ENCODE assay signal across 2 cellular contexts in the genomic region with DNA sequence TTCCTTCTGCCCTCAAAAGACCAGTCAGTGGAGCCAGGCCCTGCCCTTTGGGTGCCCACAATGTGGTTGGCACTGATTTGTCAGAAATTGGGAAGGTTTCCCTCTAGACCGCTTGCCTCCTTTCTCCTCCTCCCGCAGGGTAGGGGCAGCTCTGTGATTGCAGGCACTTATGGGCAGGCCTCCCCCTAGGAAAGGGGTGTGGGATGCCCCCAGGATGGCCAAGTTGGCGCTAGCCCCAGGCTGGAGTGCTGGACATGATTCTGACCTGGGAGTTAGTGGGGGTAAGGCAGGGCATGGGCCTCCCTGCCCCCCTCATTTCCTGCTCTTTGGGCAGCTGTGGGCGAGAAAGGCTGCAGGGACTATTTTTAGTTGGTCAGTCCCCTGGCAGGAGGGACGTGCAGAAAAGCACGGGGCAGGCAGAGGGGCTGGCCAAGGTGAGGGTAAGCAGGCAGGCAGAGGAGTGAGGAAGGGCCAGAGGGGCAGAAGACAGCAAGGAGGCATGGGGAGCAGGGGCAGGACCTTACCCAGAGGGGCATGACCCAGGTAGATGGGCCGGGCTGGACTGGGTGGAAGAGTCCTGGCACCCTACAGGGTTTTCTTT.
TF ChIP-seq lines count a peak whose summit lies in the region.

No MANE protein-coding gene starts in this region.

TF ChIP-seq in HCT116, 20 proteins besides CTCF, POLR2A, EP300 and RAD21:
- TF ChIP-seq SP1 (IDR thresholded peaks at IDR 0.05; ENCODE audit: low read depth) (peak; percentile 71), JUND (IDR thresholded peaks at IDR 0.05) (no peak; the same call in 1 of the 2 replicates), EZH2phosphoT487 (IDR thresholded peaks at IDR 0.05; ENCODE audit: borderline replicate concordance) (no peak), TCF7L2 (IDR thresholded peaks at IDR 0.05; ENCODE audit: borderline replicate concordance, extremely low read depth, insufficient read depth, insufficient read length) (no peak)

TF ChIP-seq in HepG2, 621 proteins besides CTCF, POLR2A, EP300 and RAD21:
- TF ChIP-seq ZBTB7B (CRISPR knock-in tag; IDR thresholded peaks at IDR 0.05) (no peak), ZNF335 (CRISPR knock-in tag; IDR thresholded peaks at IDR 0.05) (no peak), ZNF207 (IDR thresholded peaks at IDR 0.05; ENCODE audit: borderline replicate concordance) (no peak), FOXC1 (CRISPR knock-in tag; IDR thresholded peaks at IDR 0.05; ENCODE audit: borderline replicate concordance) (no peak), ZNF788 (CRISPR knock-in tag; IDR thresholded peaks at IDR 0.05; ENCODE audit: borderline replicate concordance) (no peak), NCOR1 (IDR thresholded peaks at IDR 0.05; ENCODE audit: borderline replicate concordance, low read length) (no peak), LCORL (IDR thresholded peaks at IDR 0.05) (no peak), LCORL (CRISPR knock-in tag; IDR thresholded peaks at IDR 0.05) (no peak), SPEN (CRISPR knock-in tag; IDR thresholded peaks at IDR 0.05; ENCODE audit: low read depth) (0 out of 2 replicates have a peak, but pooled peaks have one; percentile 29), PHF20 (CRISPR knock-in tag; IDR thresholded peaks at IDR 0.05) (no peak), GFI1 (CRISPR knock-in tag; IDR thresholded peaks at IDR 0.05; ENCODE audit: borderline replicate concordance) (no peak), TAF15 (IDR thresholded peaks at IDR 0.05; ENCODE audit: low read depth, low read length, poor library complexity, severe bottlenecking) (no peak), KLF15 (CRISPR knock-in tag; IDR thresholded peaks at IDR 0.05; ENCODE audit: borderline replicate concordance) (no peak), ZNF24 (IDR thresholded peaks at IDR 0.05) (no peak), SIN3A (IDR thresholded peaks at IDR 0.05; ENCODE audit: borderline replicate concordance, low read depth, low read length) (no peak), ZNF264 (CRISPR knock-in tag; IDR thresholded peaks at IDR 0.05) (no peak), KLF6 (CRISPR knock-in tag; IDR thresholded peaks at IDR 0.05) (no peak), RXRA (CRISPR knock-in tag; IDR thresholded peaks at IDR 0.05) (no peak), ZNF598 (CRISPR knock-in tag; IDR thresholded peaks at IDR 0.05; ENCODE audit: borderline replicate concordance) (no peak), ZNF382 (CRISPR knock-in tag; IDR thresholded peaks at IDR 0.05; ENCODE audit: borderline replicate concordance) (no peak), ZNF232 (CRISPR knock-in tag; IDR thresholded peaks at IDR 0.05; ENCODE audit: borderline replicate concordance) (no peak), FOXM1 (CRISPR knock-in tag; IDR thresholded peaks at IDR 0.05) (no peak), BHLHE40 (IDR thresholded peaks at IDR 0.05; ENCODE audit: low read length) (no peak), HCFC1 (IDR thresholded peaks at IDR 0.05; ENCODE audit: low read depth, low read length) (no peak), FOXO1 (CRISPR knock-in tag; IDR thresholded peaks at IDR 0.05) (no peak), TRIM24 (CRISPR knock-in tag; IDR thresholded peaks at IDR 0.05) (no peak), HNRNPL (IDR thresholded peaks at IDR 0.05; ENCODE audit: low read depth, low read length) (peak; percentile 88), NRL (CRISPR knock-in tag; IDR thresholded peaks at IDR 0.05; ENCODE audit: borderline replicate concordance) (0 out of 2 replicates have a peak, but pooled peaks have one; percentile 12), ATF7 (IDR thresholded peaks at IDR 0.05) (no peak), ATF7 (CRISPR knock-in tag; IDR thresholded peaks at IDR 0.05) (0 out of 2 replicates have a peak, but pooled peaks have one; percentile 33), ELF4 (CRISPR knock-in tag; IDR thresholded peaks at IDR 0.05; ENCODE audit: borderline replicate concordance) (no peak)
- TF ChIP-seq, protein P1, sequence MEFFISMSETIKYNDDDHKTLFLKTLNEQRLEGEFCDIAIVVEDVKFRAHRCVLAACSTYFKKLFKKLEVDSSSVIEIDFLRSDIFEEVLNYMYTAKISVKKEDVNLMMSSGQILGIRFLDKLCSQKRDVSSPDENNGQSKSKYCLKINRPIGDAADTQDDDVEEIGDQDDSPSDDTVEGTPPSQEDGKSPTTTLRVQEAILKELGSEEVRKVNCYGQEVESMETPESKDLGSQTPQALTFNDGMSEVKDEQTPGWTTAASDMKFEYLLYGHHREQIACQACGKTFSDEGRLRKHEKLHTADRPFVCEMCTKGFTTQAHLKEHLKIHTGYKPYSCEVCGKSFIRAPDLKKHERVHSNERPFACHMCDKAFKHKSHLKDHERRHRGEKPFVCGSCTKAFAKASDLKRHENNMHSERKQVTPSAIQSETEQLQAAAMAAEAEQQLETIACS (CRISPR knock-in tag; IDR thresholded peaks at IDR 0.05), result no peak
- TF ChIP-seq, protein P2, sequence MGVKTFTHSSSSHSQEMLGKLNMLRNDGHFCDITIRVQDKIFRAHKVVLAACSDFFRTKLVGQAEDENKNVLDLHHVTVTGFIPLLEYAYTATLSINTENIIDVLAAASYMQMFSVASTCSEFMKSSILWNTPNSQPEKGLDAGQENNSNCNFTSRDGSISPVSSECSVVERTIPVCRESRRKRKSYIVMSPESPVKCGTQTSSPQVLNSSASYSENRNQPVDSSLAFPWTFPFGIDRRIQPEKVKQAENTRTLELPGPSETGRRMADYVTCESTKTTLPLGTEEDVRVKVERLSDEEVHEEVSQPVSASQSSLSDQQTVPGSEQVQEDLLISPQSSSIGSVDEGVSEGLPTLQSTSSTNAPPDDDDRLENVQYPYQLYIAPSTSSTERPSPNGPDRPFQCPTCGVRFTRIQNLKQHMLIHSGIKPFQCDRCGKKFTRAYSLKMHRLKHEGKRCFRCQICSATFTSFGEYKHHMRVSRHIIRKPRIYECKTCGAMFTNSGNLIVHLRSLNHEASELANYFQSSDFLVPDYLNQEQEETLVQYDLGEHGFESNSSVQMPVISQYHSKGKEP (CRISPR knock-in tag; IDR thresholded peaks at IDR 0.05), result no peak
- TF ChIP-seq, protein P3, sequence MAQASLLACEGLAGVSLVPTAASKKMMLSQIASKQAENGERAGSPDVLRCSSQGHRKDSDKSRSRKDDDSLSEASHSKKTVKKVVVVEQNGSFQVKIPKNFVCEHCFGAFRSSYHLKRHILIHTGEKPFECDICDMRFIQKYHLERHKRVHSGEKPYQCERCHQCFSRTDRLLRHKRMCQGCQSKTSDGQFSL (CRISPR knock-in tag; IDR thresholded peaks at IDR 0.05), result no peak
- TF ChIP-seq, protein P4, sequence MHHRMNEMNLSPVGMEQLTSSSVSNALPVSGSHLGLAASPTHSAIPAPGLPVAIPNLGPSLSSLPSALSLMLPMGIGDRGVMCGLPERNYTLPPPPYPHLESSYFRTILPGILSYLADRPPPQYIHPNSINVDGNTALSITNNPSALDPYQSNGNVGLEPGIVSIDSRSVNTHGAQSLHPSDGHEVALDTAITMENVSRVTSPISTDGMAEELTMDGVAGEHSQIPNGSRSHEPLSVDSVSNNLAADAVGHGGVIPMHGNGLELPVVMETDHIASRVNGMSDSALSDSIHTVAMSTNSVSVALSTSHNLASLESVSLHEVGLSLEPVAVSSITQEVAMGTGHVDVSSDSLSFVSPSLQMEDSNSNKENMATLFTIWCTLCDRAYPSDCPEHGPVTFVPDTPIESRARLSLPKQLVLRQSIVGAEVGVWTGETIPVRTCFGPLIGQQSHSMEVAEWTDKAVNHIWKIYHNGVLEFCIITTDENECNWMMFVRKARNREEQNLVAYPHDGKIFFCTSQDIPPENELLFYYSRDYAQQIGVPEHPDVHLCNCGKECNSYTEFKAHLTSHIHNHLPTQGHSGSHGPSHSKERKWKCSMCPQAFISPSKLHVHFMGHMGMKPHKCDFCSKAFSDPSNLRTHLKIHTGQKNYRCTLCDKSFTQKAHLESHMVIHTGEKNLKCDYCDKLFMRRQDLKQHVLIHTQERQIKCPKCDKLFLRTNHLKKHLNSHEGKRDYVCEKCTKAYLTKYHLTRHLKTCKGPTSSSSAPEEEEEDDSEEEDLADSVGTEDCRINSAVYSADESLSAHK (CRISPR knock-in tag; IDR thresholded peaks at IDR 0.05; ENCODE audit: borderline replicate concordance), result no peak
- TF ChIP-seq, protein P5, sequence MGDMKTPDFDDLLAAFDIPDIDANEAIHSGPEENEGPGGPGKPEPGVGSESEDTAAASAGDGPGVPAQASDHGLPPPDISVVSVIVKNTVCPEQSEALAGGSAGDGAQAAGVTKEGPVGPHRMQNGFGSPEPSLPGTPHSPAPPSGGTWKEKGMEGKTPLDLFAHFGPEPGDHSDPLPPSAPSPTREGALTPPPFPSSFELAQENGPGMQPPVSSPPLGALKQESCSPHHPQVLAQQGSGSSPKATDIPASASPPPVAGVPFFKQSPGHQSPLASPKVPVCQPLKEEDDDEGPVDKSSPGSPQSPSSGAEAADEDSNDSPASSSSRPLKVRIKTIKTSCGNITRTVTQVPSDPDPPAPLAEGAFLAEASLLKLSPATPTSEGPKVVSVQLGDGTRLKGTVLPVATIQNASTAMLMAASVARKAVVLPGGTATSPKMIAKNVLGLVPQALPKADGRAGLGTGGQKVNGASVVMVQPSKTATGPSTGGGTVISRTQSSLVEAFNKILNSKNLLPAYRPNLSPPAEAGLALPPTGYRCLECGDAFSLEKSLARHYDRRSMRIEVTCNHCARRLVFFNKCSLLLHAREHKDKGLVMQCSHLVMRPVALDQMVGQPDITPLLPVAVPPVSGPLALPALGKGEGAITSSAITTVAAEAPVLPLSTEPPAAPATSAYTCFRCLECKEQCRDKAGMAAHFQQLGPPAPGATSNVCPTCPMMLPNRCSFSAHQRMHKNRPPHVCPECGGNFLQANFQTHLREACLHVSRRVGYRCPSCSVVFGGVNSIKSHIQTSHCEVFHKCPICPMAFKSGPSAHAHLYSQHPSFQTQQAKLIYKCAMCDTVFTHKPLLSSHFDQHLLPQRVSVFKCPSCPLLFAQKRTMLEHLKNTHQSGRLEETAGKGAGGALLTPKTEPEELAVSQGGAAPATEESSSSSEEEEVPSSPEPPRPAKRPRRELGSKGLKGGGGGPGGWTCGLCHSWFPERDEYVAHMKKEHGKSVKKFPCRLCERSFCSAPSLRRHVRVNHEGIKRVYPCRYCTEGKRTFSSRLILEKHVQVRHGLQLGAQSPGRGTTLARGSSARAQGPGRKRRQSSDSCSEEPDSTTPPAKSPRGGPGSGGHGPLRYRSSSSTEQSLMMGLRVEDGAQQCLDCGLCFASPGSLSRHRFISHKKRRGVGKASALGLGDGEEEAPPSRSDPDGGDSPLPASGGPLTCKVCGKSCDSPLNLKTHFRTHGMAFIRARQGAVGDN (CRISPR knock-in tag; IDR thresholded peaks at IDR 0.05), result peak; percentile 62
- TF ChIP-seq, protein P6, sequence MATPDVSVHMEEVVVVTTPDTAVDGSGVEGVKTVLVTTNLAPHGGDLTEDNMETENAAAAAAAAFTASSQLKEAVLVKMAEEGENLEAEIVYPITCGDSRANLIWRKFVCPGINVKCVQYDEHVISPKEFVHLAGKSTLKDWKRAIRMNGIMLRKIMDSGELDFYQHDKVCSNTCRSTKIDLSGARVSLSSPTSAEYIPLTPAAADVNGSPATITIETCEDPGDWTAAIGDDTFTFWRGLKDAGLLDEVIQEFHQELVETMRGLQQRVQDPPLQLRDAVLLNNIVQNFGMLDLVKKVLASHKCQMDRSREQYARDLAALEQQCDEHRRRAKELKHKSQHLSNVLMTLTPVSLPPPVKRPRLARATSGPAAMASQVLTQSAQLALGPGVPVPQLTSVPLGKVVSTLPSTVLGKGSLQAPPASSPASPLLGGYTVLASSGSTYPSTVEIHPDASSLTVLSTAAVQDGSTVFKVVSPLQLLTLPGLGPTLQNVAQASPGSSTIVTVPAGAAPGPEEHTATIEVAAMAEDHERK (CRISPR knock-in tag; IDR thresholded peaks at IDR 0.05; ENCODE audit: low read depth), result no peak
- TF ChIP-seq, protein P7, sequence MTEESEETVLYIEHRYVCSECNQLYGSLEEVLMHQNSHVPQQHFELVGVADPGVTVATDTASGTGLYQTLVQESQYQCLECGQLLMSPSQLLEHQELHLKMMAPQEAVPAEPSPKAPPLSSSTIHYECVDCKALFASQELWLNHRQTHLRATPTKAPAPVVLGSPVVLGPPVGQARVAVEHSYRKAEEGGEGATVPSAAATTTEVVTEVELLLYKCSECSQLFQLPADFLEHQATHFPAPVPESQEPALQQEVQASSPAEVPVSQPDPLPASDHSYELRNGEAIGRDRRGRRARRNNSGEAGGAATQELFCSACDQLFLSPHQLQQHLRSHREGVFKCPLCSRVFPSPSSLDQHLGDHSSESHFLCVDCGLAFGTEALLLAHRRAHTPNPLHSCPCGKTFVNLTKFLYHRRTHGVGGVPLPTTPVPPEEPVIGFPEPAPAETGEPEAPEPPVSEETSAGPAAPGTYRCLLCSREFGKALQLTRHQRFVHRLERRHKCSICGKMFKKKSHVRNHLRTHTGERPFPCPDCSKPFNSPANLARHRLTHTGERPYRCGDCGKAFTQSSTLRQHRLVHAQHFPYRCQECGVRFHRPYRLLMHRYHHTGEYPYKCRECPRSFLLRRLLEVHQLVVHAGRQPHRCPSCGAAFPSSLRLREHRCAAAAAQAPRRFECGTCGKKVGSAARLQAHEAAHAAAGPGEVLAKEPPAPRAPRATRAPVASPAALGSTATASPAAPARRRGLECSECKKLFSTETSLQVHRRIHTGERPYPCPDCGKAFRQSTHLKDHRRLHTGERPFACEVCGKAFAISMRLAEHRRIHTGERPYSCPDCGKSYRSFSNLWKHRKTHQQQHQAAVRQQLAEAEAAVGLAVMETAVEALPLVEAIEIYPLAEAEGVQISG (CRISPR knock-in tag; IDR thresholded peaks at IDR 0.05), result no peak
